In the genomic region with DNA sequence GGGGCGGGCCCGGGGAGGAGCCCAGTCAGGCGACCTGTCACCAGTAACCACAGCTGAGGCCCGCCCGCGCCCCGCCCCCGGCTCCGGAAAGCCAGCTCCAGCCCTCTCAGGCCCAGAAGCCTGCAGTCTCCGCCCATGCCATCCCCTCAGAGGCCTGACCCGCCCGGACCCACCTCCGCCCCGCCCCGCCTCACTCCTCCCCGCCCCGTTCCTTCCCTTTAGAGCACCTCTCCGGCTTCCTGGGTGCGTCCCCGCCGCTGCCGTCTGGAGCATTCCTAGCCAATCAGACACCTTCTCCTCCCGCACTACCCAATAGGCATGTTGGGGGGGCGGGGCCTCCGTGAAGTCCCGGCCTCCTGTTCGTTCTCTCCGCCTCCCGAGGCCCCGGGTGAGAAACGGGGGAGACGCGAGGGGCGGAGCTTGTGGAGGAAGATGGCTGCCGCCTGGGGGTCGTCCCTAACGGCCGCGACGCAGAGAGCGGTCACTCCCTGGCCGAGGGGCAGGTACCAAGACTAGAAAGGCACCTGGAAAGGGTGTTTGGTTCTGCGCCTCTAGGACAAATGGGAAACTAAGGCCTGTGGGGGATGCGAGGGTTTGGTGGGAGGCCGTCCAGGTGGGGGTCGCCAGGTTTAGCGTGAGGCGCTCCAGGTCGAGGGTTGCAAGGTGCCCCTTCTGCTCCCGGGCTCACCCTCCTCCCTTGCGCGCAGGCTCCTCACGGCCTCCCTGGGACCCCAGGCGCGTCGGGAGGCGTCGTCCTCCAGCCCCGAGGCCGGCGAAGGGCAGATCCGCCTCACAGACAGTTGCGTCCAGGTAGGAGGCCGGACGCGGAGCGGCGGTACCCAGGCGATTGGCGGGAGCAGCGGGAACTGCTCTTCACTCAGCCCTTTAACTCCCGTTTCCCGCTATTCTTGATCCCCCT, we compare ENCODE assay signal across 8 cellular contexts. TPM values are rescaled to one million over a fixed set of nuclear protein-coding genes. Genes with fewer than 3 reads are reported as not detected.
A peak's percentile ranks its signal among the peaks of the same experiment; 100 is the strongest.
DNase-seq lines count a peak whose midpoint lies in the region; ATAC-seq and TF ChIP-seq lines count a peak whose summit lies in the region.

A gene with protein sequence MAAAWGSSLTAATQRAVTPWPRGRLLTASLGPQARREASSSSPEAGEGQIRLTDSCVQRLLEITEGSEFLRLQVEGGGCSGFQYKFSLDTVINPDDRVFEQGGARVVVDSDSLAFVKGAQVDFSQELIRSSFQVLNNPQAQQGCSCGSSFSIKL (plus strand): TSS at position 423 of the 919 bp plus-strand sequence. CDS start 10 bp downstream, at position 433.

- H3K27ac Mint-ChIP-seq in activated T-helper 2 cell treated with anti-CD3 and anti-CD28 coated beads, Interferon-gamma antibody, Interleukin-2, Interleukin-4, amounts not matched to agents 10 μg/mL and 5 μg/mL and 100 μg/mL, durations not matched to agents 14 hours and 24 hours and 36 hours, result peak within 1 kb of the TSS; percentile 89
- H3K27ac Mint-ChIP-seq in natural killer cell treated with Interleukin-12 subunit alpha and Interleukin-12 subunit beta and Interleukin-15 and Interleukin-18, amount 100 ng/mL, for 72 hours, result peak within 1 kb of the TSS in 1 of 2 donors; percentile 84

- H3K27me3 Mint-ChIP-seq in activated T-helper 2 cell treated with anti-CD3 and anti-CD28 coated beads, Interferon-gamma antibody, Interleukin-2, Interleukin-4, amounts not matched to agents 10 μg/mL and 5 μg/mL and 100 μg/mL, durations not matched to agents 14 hours and 24 hours and 36 hours (ENCODE audit: low read depth), result no peaks in the 10 kb centered on the region
- H3K27me3 Mint-ChIP-seq in natural killer cell treated with Interleukin-12 subunit alpha and Interleukin-12 subunit beta and Interleukin-15 and Interleukin-18, amount 100 ng/mL, for 72 hours, result no peaks in the 10 kb centered on the region

- H3K4me1 ChIP-seq in RWPE2 (ENCODE audit: insufficient read depth, poor library complexity, severe bottlenecking), result peaks cover 44% of the 10 kb centered on the region

- H3K27me3 ChIP-seq in RWPE2 (ENCODE audit: insufficient read depth, poor library complexity, severe bottlenecking), result no peaks in the 10 kb centered on the region

- peak; percentile 85 for ATAC-seq in RWPE2 (ENCODE audit: low read depth)
- peak; percentile 96 to 97 for ATAC-seq in natural killer cell treated with Interleukin-12 subunit alpha and Interleukin-12 subunit beta and Interleukin-15 and Interleukin-18, amount 100 ng/mL, for 72 hours
- peak; percentile 97 for ATAC-seq in stimulated activated naive CD8-positive, alpha-beta T cell treated with anti-CD3 and anti-CD28 coated beads, Interleukin-15, Interleukin-2, amounts not matched to agents 100 U/mL and 50 U/mL, for 24 hours

- H3K36me3 ChIP-seq in RWPE2 (ENCODE audit: low read depth), result peaks cover 29% of the 10 kb centered on the region

- H3K36me3 Mint-ChIP-seq in activated T-helper 2 cell treated with anti-CD3 and anti-CD28 coated beads, Interferon-gamma antibody, Interleukin-2, Interleukin-4, amounts not matched to agents 10 μg/mL and 5 μg/mL and 100 μg/mL, durations not matched to agents 14 hours and 24 hours and 36 hours (ENCODE audit: low read depth), result peaks cover 14% of the 10 kb centered on the region
- no peaks in the 10 kb centered on the region for H3K36me3 Mint-ChIP-seq in natural killer cell treated with Interleukin-12 subunit alpha and Interleukin-12 subunit beta and Interleukin-15 and Interleukin-18, amount 100 ng/mL, for 72 hours

- DNase-seq in EH (ENCODE audit: low read depth) (peak; percentile 100), H4 (ENCODE audit: low spot score) (peak; percentile 99), LoVo (ENCODE audit: low spot score) (peak; percentile 99), RWPE2 (ENCODE audit: low spot score) (peak; percentile 100), fibroblast of peridontal ligament (ENCODE audit: extremely low read depth) (peak; percentile 98)
- peak; percentile 99 for DNase-seq in activated T-helper 2 cell treated with anti-CD3 and anti-CD28 coated beads, Interferon-gamma antibody, Interleukin-2, Interleukin-4, amounts not matched to agents 10 μg/mL and 5 μg/mL and 100 μg/mL, durations not matched to agents 14 hours and 24 hours and 36 hours (ENCODE audit: low spot score)
- DNase-seq in natural killer cell treated with Interleukin-12 subunit alpha and Interleukin-12 subunit beta and Interleukin-15 and Interleukin-18, amount 100 ng/mL, for 72 hours (ENCODE audit: low spot score), result peak; percentile 100
- peak; percentile 100 for DNase-seq in stimulated activated naive CD8-positive, alpha-beta T cell treated with anti-CD3 and anti-CD28 coated beads, Interleukin-15, Interleukin-2, amounts not matched to agents 100 U/mL and 50 U/mL, for 24 hours

- no peaks in the 10 kb centered on the region for H3K9me3 ChIP-seq in RWPE2 (ENCODE audit: severe bottlenecking)

- H3K9me3 Mint-ChIP-seq in activated T-helper 2 cell treated with anti-CD3 and anti-CD28 coated beads, Interferon-gamma antibody, Interleukin-2, Interleukin-4, amounts not matched to agents 10 μg/mL and 5 μg/mL and 100 μg/mL, durations not matched to agents 14 hours and 24 hours and 36 hours, result no peaks in the 10 kb centered on the region
- no peaks in the 10 kb centered on the region for H3K9me3 Mint-ChIP-seq in natural killer cell treated with Interleukin-12 subunit alpha and Interleukin-12 subunit beta and Interleukin-15 and Interleukin-18, amount 100 ng/mL, for 72 hours

- TF ChIP-seq CTCF in RWPE2 (IDR thresholded peaks at IDR 0.05; ENCODE audit: poor library complexity, severe bottlenecking), result no peak

- peak within 1 kb of the TSS; percentile 52 for H3K27ac ChIP-seq in RWPE2 (ENCODE audit: poor library complexity, severe bottlenecking)

- peak within 1 kb of the TSS; percentile 93 for H3K4me3 Mint-ChIP-seq in activated T-helper 2 cell treated with anti-CD3 and anti-CD28 coated beads, Interferon-gamma antibody, Interleukin-2, Interleukin-4, amounts not matched to agents 10 μg/mL and 5 μg/mL and 100 μg/mL, durations not matched to agents 14 hours and 24 hours and 36 hours (ENCODE audit: low read depth)
- no peak within 1 kb of the TSS for H3K4me3 Mint-ChIP-seq in natural killer cell treated with Interleukin-12 subunit alpha and Interleukin-12 subunit beta and Interleukin-15 and Interleukin-18, amount 100 ng/mL, for 72 hours

- H3K4me3 ChIP-seq in RWPE2 (ENCODE audit: severe bottlenecking), result peak within 1 kb of the TSS; percentile 97

- intact Hi-C loops in activated T-helper 2 cell treated with anti-CD3 and anti-CD28 coated beads, Interferon-gamma antibody, Interleukin-2, Interleukin-4, amounts not matched to agents 10 μg/mL and 5 μg/mL and 100 μg/mL, durations not matched to agents 14 hours and 24 hours and 36 hours (cut with micrococcal nuclease), result loop anchor here (1.0 kb wide), 1 partner anchor 409 kb away; the partner anchor contains the start of genes ALDH6A1 and LIN52

- peaks cover 21% of the 10 kb centered on the region for H3K4me1 Mint-ChIP-seq in activated T-helper 2 cell treated with anti-CD3 and anti-CD28 coated beads, Interferon-gamma antibody, Interleukin-2, Interleukin-4, amounts not matched to agents 10 μg/mL and 5 μg/mL and 100 μg/mL, durations not matched to agents 14 hours and 24 hours and 36 hours (ENCODE audit: low read depth)
- peaks cover 8 to 16% of the 10 kb centered on the region in 2 donors for H3K4me1 Mint-ChIP-seq in natural killer cell treated with Interleukin-12 subunit alpha and Interleukin-12 subunit beta and Interleukin-15 and Interleukin-18, amount 100 ng/mL, for 72 hours (ENCODE audit: low read depth in 2 of 2)

RNA-seq across cellular contexts. Expression of the gene that starts here (rescaled TPM):
- 24.1 and 32.3 TPM in 2 replicates for total RNA-seq in H4 (2014; rRNA removed; shearing (Covaris generic))
- 23.9 and 25.3 TPM in 2 replicates for total RNA-seq in activated T-helper 2 cell treated with anti-CD3 and anti-CD28 coated beads, Interferon-gamma antibody, Interleukin-2, Interleukin-4, amounts not matched to agents 10 μg/mL and 5 μg/mL and 100 μg/mL, durations not matched to agents 14 hours and 24 hours and 36 hours
- total RNA-seq in natural killer cell treated with Interleukin-12 subunit alpha and Interleukin-12 subunit beta and Interleukin-15 and Interleukin-18, amount 100 ng/mL, for 72 hours, result 10 to 100 TPM; 20.6 to 22.8 TPM

Comparison
In these comparisons a context has a peak if more than half of its experiments do, and no peak if none do; other contexts are left out.
1. Peak in every context shown above with its lines: DNase-seq, ATAC-seq, H3K4me3 ChIP-seq and H3K27ac ChIP-seq.